7 cellular contexts compared by ENCODE assay signal in the genomic region with DNA sequence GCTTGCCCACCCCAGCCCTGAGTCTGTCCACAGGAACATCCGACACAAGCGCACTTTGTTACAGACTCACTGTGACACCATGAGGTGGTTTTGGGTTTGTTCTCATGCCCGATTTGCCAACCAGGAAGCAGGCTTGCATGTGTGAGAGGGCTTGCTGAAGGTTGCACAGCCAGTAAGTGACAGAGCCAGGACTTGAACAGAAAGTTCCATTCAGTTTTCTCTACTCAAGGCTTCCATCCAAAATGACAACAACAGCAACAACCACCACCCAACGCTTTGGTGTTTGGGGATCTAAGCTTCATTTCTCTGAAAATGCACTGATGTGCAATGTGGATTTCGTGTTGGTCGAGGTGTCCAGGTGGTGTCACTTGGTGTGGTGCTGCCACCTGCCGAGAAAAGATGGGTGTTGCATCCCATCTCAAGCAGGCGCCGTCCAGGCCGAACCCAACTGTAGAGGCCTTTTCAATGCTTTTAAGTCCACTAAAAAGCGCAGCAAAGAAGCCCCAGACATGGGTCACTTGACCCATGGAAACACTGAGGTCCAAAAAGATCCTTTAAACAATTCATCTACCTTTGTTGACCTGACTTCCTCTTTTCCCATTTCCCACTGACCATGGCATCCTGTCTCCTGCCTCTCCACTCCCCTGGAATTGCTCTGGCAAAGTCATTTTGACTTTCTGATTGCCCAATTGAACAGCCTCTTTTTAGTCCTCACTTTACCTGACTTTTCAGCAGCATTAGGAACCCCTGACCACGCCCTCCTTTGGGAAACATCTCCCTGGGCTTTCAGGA. TPM values are rescaled to one million over a fixed set of nuclear protein-coding genes. Genes with fewer than 3 reads are reported as not detected.
DNase-seq lines count a peak whose midpoint lies in the region; ATAC-seq, FAIRE-seq and TF ChIP-seq lines count a peak whose summit lies in the region.

No MANE protein-coding gene starts in this region.

- H3K27me3 ChIP-seq in PC-9 (ENCODE audit: insufficient read depth, low read depth) (no peaks in the 10 kb centered on the region), testis (no peaks in the 10 kb centered on the region)

- H3K9me3 ChIP-seq in PC-9 (ENCODE audit: insufficient read depth, low read depth) (no peaks in the 10 kb centered on the region), testis (no peaks in the 10 kb centered on the region)

- DNase-seq in HTR-8/SVneo (ENCODE audit: insufficient read length, low spot score): peak; percentile 58
- DNase-seq in PC-9: peak in 1 of 2 experiments; percentile 78
- peak; percentile 79 to 83 for DNase-seq in activated T-cell treated with anti-CD3 and anti-CD28 coated beads, Interleukin-2, amount 50 U/mL, for 72 hours
- peak; percentile 72 for DNase-seq in fibroblast of pulmonary artery (ENCODE audit: low read depth)
- peak in 49 of 56 donors; percentile 2 to 78 (median 41) for DNase-seq in nucleus accumbens (lab: John Stamatoyannopoulos, UW)
- peak; percentile 83 for DNase-seq in testis

- no peak overlapping the region for H3K27ac Mint-ChIP-seq in activated T-cell treated with anti-CD3 and anti-CD28 coated beads, Interleukin-2, amount 50 U/mL, for 72 hours

- H3K9me2 ChIP-seq in PC-9 (ENCODE audit: insufficient read depth): no peaks in the 10 kb centered on the region

- H3K27me3 Mint-ChIP-seq in activated T-cell treated with anti-CD3 and anti-CD28 coated beads, Interleukin-2, amount 50 U/mL, for 72 hours (ENCODE audit: low read depth): peaks cover 5% of the 10 kb centered on the region

- BruUV-seq in PC-9 (replicated peaks; lab: Mats Ljungman, UMichigan): no TSS peak

- peak; percentile 87 to 90 for ATAC-seq in activated T-cell treated with anti-CD3 and anti-CD28 coated beads, Interleukin-2, amount 50 U/mL, for 72 hours (replicated peaks in 1 of 2)

- CTCF ChIA-PET in PC-9 (lab: Charles Lee): interaction anchor here (0.5 to 4.9 kb wide), 9 partner anchors 11 to 237 kb away, joined by 3 to 73 read pairs (median 4); no protein-coding TSS in a partner anchor

- intact Hi-C loops in PC-9 (cut with micrococcal nuclease; ENCODE audit: unreplicated experiment): loop anchor here (1.0 to 10.0 kb wide), 5 partner anchors 76 to 583 kb away; a partner anchor contains a TSS
- intact Hi-C loops in testis (cut with DNase I; ENCODE audit: low total_unique reads): loop anchor here (5.0 to 10.0 kb wide), 2 partner anchors 75 to 102 kb away; no protein-coding TSS in a partner anchor

- H3K36me3 ChIP-seq in PC-9 (ENCODE audit: low read depth) (no peaks in the 10 kb centered on the region), testis (ENCODE audit: low read depth, missing control alignments) (no peaks in the 10 kb centered on the region)

- no peak for TF ChIP-seq POLR2A in testis (IDR thresholded peaks at IDR 0.05)

- H3F3A ChIP-seq in PC-9 (ENCODE audit: insufficient read depth, low read depth): no peaks in the 10 kb centered on the region

- 40 to 45% methylated on average over 12 of the region's 12 CpGs for WGBS in testis, 2 donors

- H3K27ac ChIP-seq in PC-9 (no peak overlapping the region), testis (no peak overlapping the region)

- peak; percentile 93 for TF ChIP-seq CTCF in GM12872 (IDR thresholded peaks at IDR 0.05; ENCODE audit: insufficient read depth, low read depth, low read length)
- TF ChIP-seq CTCF in PC-9 (conservative IDR thresholded peaks at IDR 0.05): peak; percentile 93
- peak; percentile 90 for TF ChIP-seq CTCF in fibroblast of pulmonary artery (IDR thresholded peaks at IDR 0.05; ENCODE audit: low read length, missing control alignments)
- TF ChIP-seq CTCF in testis (IDR thresholded peaks at IDR 0.05): peak; percentile 70 to 94 (median 88)

- H3K79me2 ChIP-seq in PC-9 (ENCODE audit: low read depth): no peaks in the 10 kb centered on the region

- H3K4me1 ChIP-seq in PC-9 (replicated peaks; ENCODE audit: insufficient read depth) (no peaks in the 10 kb centered on the region), testis (peaks cover 3% of the 10 kb centered on the region)

- no peak overlapping the region for H3K4me3 ChIP-seq in PC-9
- H3K4me3 ChIP-seq in fibroblast of pulmonary artery (replicated peaks; ENCODE audit: low read depth, low read length): no peak overlapping the region
- H3K4me3 ChIP-seq in testis: no peak overlapping the region

- H2AFZ ChIP-seq in PC-9: no peak overlapping the region

- POLR2A ChIA-PET in PC-9 (lab: Charles Lee; ENCODE audit: unreplicated experiment): no interaction called here

- H3K4me2 ChIP-seq in PC-9: no peak overlapping the region

- H3K9me3 Mint-ChIP-seq in activated T-cell treated with anti-CD3 and anti-CD28 coated beads, Interleukin-2, amount 50 U/mL, for 72 hours: no peaks in the 10 kb centered on the region

- no peaks in the 10 kb centered on the region for H4K20me1 ChIP-seq in PC-9 (ENCODE audit: insufficient read depth)

- H3K36me3 Mint-ChIP-seq in activated T-cell treated with anti-CD3 and anti-CD28 coated beads, Interleukin-2, amount 50 U/mL, for 72 hours (ENCODE audit: insufficient read depth in 2 of 2): no peaks in the 10 kb centered on the region

- peak overlapping the region; percentile 7 to 48 for H3K4me3 Mint-ChIP-seq in activated T-cell treated with anti-CD3 and anti-CD28 coated beads, Interleukin-2, amount 50 U/mL, for 72 hours

- peaks cover 26% of the 10 kb centered on the region for H3K4me1 Mint-ChIP-seq in activated T-cell treated with anti-CD3 and anti-CD28 coated beads, Interleukin-2, amount 50 U/mL, for 72 hours (ENCODE audit: low read depth)

- FAIRE-seq in HTR-8/SVneo (lab: Jason Lieb, UNC): no peak

RNA-seq across cellular contexts. Expression of a gene that starts 12.2 kb away (rescaled TPM):
- total RNA-seq in PC-9 (2021): 67.5 and 98.2 TPM in 2 replicates
- total RNA-seq in activated T-cell treated with anti-CD3 and anti-CD28 coated beads, Interleukin-2, amount 50 U/mL, for 72 hours: 1 to 10 TPM; 1.9 to 2.1 TPM
- total RNA-seq in testis: 100 to 1,000 TPM in 1 of 2 donors, 10 to 100 TPM in 1; 79.0 to 124 TPM
- 20.1 TPM for polyA plus RNA-seq in testis (ENCODE audit: insufficient read depth, low read depth, low replicate concordance)

Comparison
In these comparisons a context has a peak if more than half of its experiments do, and no peak if none do; other contexts are left out.
1. RNA of a gene that starts 12.2 kb away (total RNA-seq): 79.0 to 124 TPM in testis and 67.5 to 98.2 TPM in PC-9; 1.9 to 2.1 TPM in activated T-cell treated with anti-CD3 and anti-CD28 coated beads, Interleukin-2, amount 50 U/mL, for 72 hours; every median in the first group is over 10 times any median in the second.
2. Peak in every context shown above with its lines, with median percentiles within 50 percentile points of each other: CTCF ChIP-seq.